In the genomic region with DNA sequence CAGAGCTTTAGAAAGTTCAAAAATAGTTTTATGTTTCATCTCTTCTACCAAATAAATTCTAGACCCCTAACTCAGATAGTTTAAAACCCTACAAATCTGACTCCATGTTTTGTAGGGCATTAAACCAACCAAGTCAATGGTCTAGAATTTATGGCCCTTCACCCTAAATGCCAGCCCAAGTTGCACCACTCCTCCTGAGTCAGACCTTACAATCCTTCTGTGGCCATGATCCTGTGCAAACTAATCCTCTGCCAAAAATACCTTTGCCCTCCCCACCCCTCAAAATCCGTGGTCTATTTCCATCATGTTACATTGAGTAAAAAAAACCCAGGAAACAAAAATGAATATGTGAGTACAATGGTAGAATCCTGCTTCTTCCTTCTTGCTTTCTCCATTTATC, we compare ENCODE assay signal across 20 cellular contexts.
DNase-seq lines count a peak whose midpoint lies in the region; ATAC-seq and TF ChIP-seq lines count a peak whose summit lies in the region.
"Had no signal": no experiment of that assay in that cellular context is flagged by ENCODE, and none has a peak within 500 bp of the region (broad histone marks: within the 10 kb centered on the region; RNA-seq: fewer than 3 reads in every experiment).

No MANE protein-coding gene starts in this region.

- H3K9me3 Mint-ChIP-seq in H9: no peaks in the 10 kb centered on the region
- H3K9me3 Mint-ChIP-seq: brain, endodermal cell had no signal

- H3K27ac Mint-ChIP-seq in H9: no peak overlapping the region
- H3K27ac Mint-ChIP-seq: activated CD8-positive, alpha-beta memory T cell treated with anti-CD3 and anti-CD28 coated beads, Interleukin-2, amount 10 ng/mL, durations not matched to agents 7 days and 5 days; activated naive CD8-positive, alpha-beta T cell treated with anti-CD3 and anti-CD28 coated beads for 36 hours; brain; endodermal cell had no signal

- H3K27me3 ChIP-seq in SK-N-SH (ENCODE audit: insufficient read depth) (no peaks in the 10 kb centered on the region), H9 (ENCODE audit: insufficient read depth, low read length) (no peaks in the 10 kb centered on the region)
- H3K27me3 ChIP-seq: BLaER1 treated with 17β-estradiol and CSF1 and Interleukin-3, amounts not matched to agents 10 nM and 100 nM; colonic mucosa had no signal

- CTCF ChIA-PET in SK-N-SH (lab: Yijun Ruan, JAX): no interaction called here

- H3F3A ChIP-seq in SK-N-SH (replicated peaks; ENCODE audit: insufficient read depth): peaks cover 5% of the 10 kb centered on the region

- H3K18ac ChIP-seq in H9 (ENCODE audit: insufficient read length, low read depth, low read length): no peak overlapping the region

- H3K14ac ChIP-seq in H9 (ENCODE audit: insufficient read depth, low read length): no peak overlapping the region

- POLR2A ChIA-PET in SK-N-SH (lab: Yijun Ruan, JAX): no interaction called here

- intact Hi-C loops in cardiac septum (cut with DNase I): no loop called here

- no peak overlapping the region for H4K91ac ChIP-seq in H9 (ENCODE audit: insufficient read length, low read depth, low read length)

- H3K4me1 ChIP-seq in SK-N-SH (ENCODE audit: control insufficient read depth in 1 of 2, insufficient read depth in 2 of 2, low read depth in 1 of 2, low read length in 1 of 2): 0 out of 4 replicates have a peak, but pooled peaks cover 0 to 4% of the 10 kb centered on the region in 2 experiments
- no peaks in the 10 kb centered on the region for H3K4me1 ChIP-seq in H9 (ENCODE audit: insufficient read depth, low read length)
- H3K4me1 ChIP-seq: colonic mucosa had no signal

- no peak overlapping the region for H2BK120ac ChIP-seq in H9 (ENCODE audit: low read depth, low read length, poor library complexity, severe bottlenecking)

- no peak for TF ChIP-seq RAD21 in SK-N-SH (IDR thresholded peaks at IDR 0.05; ENCODE audit: low read length)

- H3K4me2 ChIP-seq in SK-N-SH (no peak overlapping the region), H9 (ENCODE audit: insufficient read depth, insufficient read length, low read length) (no peak overlapping the region)

- H3K9ac ChIP-seq in SK-N-SH (no peak overlapping the region), H9 (ENCODE audit: extremely low read depth, insufficient read length, low read length) (no peak overlapping the region)
- H3K9ac ChIP-seq: BLaER1 treated with 17β-estradiol and CSF1 and Interleukin-3, amounts not matched to agents 10 nM and 100 nM had no signal

- no peaks in the 10 kb centered on the region for H3K36me3 ChIP-seq in SK-N-SH (replicated peaks in 1 of 2; ENCODE audit: control insufficient read depth in 1 of 2, insufficient read depth in 2 of 2, low read length in 1 of 2)
- H3K36me3 ChIP-seq: BLaER1 treated with 17β-estradiol and CSF1 and Interleukin-3, amounts not matched to agents 10 nM and 100 nM; colonic mucosa had no signal

- no peak for TF ChIP-seq EP300 in SK-N-SH (IDR thresholded peaks at IDR 0.05; ENCODE audit: borderline replicate concordance in 1 of 2, low read depth in 1 of 2, low read length in 1 of 2)

- H3K27me3 Mint-ChIP-seq in H9 (ENCODE audit: low read depth): no peaks in the 10 kb centered on the region; the same call in 1 of the 2 replicates

- peak overlapping the region in 1 of 2 experiments; percentile 31; a peak in 2 of 4 replicates for H3K27ac ChIP-seq in SK-N-SH (ENCODE audit: low read depth in 2 of 2, low read length in 1 of 2)
- H3K27ac ChIP-seq in H9 (ENCODE audit: insufficient read length, low read depth, low read length): no peak overlapping the region
- H3K27ac ChIP-seq: colonic mucosa had no signal

- no peaks in the 10 kb centered on the region for H3K4me1 Mint-ChIP-seq in H9
- H3K4me1 Mint-ChIP-seq: brain, endodermal cell had no signal

- H4K5ac ChIP-seq in H9 (ENCODE audit: insufficient read length, low read depth, low read length): no peak overlapping the region

- no peak overlapping the region for H3K4me3 Mint-ChIP-seq in H9
- H3K4me3 Mint-ChIP-seq: activated CD8-positive, alpha-beta memory T cell treated with anti-CD3 and anti-CD28 coated beads, Interleukin-2, amount 10 ng/mL, durations not matched to agents 7 days and 5 days; activated naive CD8-positive, alpha-beta T cell treated with anti-CD3 and anti-CD28 coated beads for 36 hours; brain; endodermal cell had no signal

- no peak overlapping the region for H2BK5ac ChIP-seq in H9 (ENCODE audit: insufficient read length, low read length)

- H2AK5ac ChIP-seq in H9 (ENCODE audit: insufficient read length, low read length): no peak overlapping the region

- H2BK20ac ChIP-seq in H9 (ENCODE audit: low read depth, low read length, poor library complexity, severe bottlenecking): no peak overlapping the region

- 40% methylated on average over 1 of the region's 1 CpG for WGBS in SK-N-SH (ENCODE audit: low lambda C conversion rate)
- no CpG with 5 or more reads among the region's 1 CpG for WGBS in H9 (ENCODE audit: extremely low coverage, insufficient read length, low lambda C conversion rate)

- no peak overlapping the region for H3K4ac ChIP-seq in H9 (ENCODE audit: low read depth, low read length)

- H3K23me2 ChIP-seq in H9 (ENCODE audit: insufficient read length, low read depth, low read length, poor library complexity, severe bottlenecking): no peaks in the 10 kb centered on the region

- H4K20me1 ChIP-seq in SK-N-SH (ENCODE audit: insufficient read depth) (no peaks in the 10 kb centered on the region), H9 (ENCODE audit: control insufficient read depth, insufficient read depth, insufficient read length) (no peaks in the 10 kb centered on the region)
- H4K20me1 ChIP-seq: BLaER1 treated with 17β-estradiol and CSF1 and Interleukin-3, amounts not matched to agents 10 nM and 100 nM had no signal

- DNase-seq in SK-N-SH (no peak), NCI-H226 (peak; percentile 67), fibroblast of gingiva (ENCODE audit: low read depth) (peak; percentile 14), H9 (no peak), GM19240 (ENCODE audit: insufficient read length, low spot score) (no peak), GM19238 (ENCODE audit: insufficient read length, low spot score) (no peak), cardiac septum (ENCODE audit: low spot score) (no peak)
- DNase-seq: 8988T; activated CD4-positive, alpha-beta T cell treated with anti-CD3 and anti-CD28 coated beads for 4 hours; activated CD8-positive, alpha-beta memory T cell treated with anti-CD3 and anti-CD28 coated beads, Interleukin-2, amount 10 ng/mL, durations not matched to agents 7 days and 5 days; activated naive CD8-positive, alpha-beta T cell treated with anti-CD3 and anti-CD28 coated beads for 36 hours; colonic mucosa; endodermal cell; mucosa of descending colon; NCI-H510A treated with DMSO at 0.1 percent for 48 hours; SHP77; stimulated activated CD8-positive, alpha-beta memory T cell treated with anti-CD3 and anti-CD28 coated beads, Interleukin-4, amount 100 ng/mL, for 48 hours had no signal

- H3K79me1 ChIP-seq in H9 (ENCODE audit: insufficient read depth, low read depth, low read length, poor library complexity, severe bottlenecking): no peaks in the 10 kb centered on the region

- H2BK15ac ChIP-seq in H9 (ENCODE audit: low read depth, low read length): no peak overlapping the region

- H3K23ac ChIP-seq in H9 (ENCODE audit: insufficient read length, low read depth, low read length): no peak overlapping the region

- H3K9me3 ChIP-seq in SK-N-SH (no peaks in the 10 kb centered on the region), H9 (ENCODE audit: control insufficient read depth, low read depth, low read length) (no peaks in the 10 kb centered on the region)
- H3K9me3 ChIP-seq: BLaER1 treated with 17β-estradiol and CSF1 and Interleukin-3, amounts not matched to agents 10 nM and 100 nM; colonic mucosa; mucosa of descending colon had no signal

- H3K79me2 ChIP-seq in SK-N-SH (ENCODE audit: insufficient read depth): no peaks in the 10 kb centered on the region
- H3K79me2 ChIP-seq in H9 (ENCODE audit: insufficient read depth, low read length): no peaks in the 10 kb centered on the region

- H2BK12ac ChIP-seq in H9 (ENCODE audit: insufficient read length, low read depth, low read length): no peak overlapping the region

- H3K9me2 ChIP-seq in SK-N-SH: no peaks in the 10 kb centered on the region

- no peak overlapping the region for H3K56ac ChIP-seq in H9 (ENCODE audit: insufficient read length, low read depth, low read length)

- H2AFZ ChIP-seq in SK-N-SH (ENCODE audit: low read depth) (no peak overlapping the region), H9 (ENCODE audit: low read length) (no peak overlapping the region)

- no peak overlapping the region for H3K4me3 ChIP-seq in SK-N-SH (ENCODE audit: low read depth in 2 of 2, low read length in 1 of 2)
- H3K4me3 ChIP-seq: BLaER1 treated with 17β-estradiol and CSF1 and Interleukin-3, amounts not matched to agents 10 nM and 100 nM; colonic mucosa; mucosa of descending colon had no signal

- TF ChIP-seq CTCF in SK-N-SH (IDR thresholded peaks at IDR 0.05): no peak
- TF ChIP-seq CTCF in H9 (conservative IDR thresholded peaks at IDR 0.05): no peak

- no peak overlapping the region for H3T11ph ChIP-seq in H9 (ENCODE audit: low read length)

- H4K8ac ChIP-seq in H9 (replicated peaks; ENCODE audit: insufficient read length, low read depth, low read length): no peak overlapping the region

- no peaks in the 10 kb centered on the region for H3K36me3 Mint-ChIP-seq in H9 (ENCODE audit: insufficient read depth in 1 of 3, low read depth in 3 of 3)
- H3K36me3 Mint-ChIP-seq: activated naive CD8-positive, alpha-beta T cell treated with anti-CD3 and anti-CD28 coated beads for 36 hours; brain had no signal

- ATAC-seq in SK-N-SH treated with all-trans-retinoic acid at 6 μM for 48 hours: no peak
- ATAC-seq: activated CD8-positive, alpha-beta memory T cell treated with anti-CD3 and anti-CD28 coated beads, Interleukin-2, amount 10 ng/mL, durations not matched to agents 7 days and 5 days; mucosa of descending colon had no signal

TF ChIP-seq in SK-N-SH treated with all-trans-retinoic acid at 6 μM for 48 hours, 23 proteins besides CTCF, POLR2A, EP300 and RAD21:
- TF ChIP-seq ZFP3 (CRISPR knock-in tag; IDR thresholded peaks at IDR 0.05) (no peak), TOX (CRISPR knock-in tag; IDR thresholded peaks at IDR 0.05; ENCODE audit: borderline replicate concordance) (0 out of 2 replicates have a peak, but pooled peaks have one; percentile 3), ZC3H10 (CRISPR knock-in tag; IDR thresholded peaks at IDR 0.05) (no peak), GLIS3 (CRISPR knock-in tag; IDR thresholded peaks at IDR 0.05) (no peak), ZNF8 (CRISPR knock-in tag; IDR thresholded peaks at IDR 0.05) (no peak)

TF ChIP-seq in SK-N-SH, 30 proteins besides CTCF, POLR2A, EP300 and RAD21 (continues in another document):
- TF ChIP-seq, protein P1, sequence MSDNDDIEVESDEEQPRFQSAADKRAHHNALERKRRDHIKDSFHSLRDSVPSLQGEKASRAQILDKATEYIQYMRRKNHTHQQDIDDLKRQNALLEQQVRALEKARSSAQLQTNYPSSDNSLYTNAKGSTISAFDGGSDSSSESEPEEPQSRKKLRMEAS (IDR thresholded peaks at IDR 0.05; ENCODE audit: low read depth): no peak
- no peak for TF ChIP-seq TAF1 (IDR thresholded peaks at IDR 0.05; ENCODE audit: borderline replicate concordance, low read depth, low read length)
- no peak for TF ChIP-seq SMC3 (IDR thresholded peaks at IDR 0.05; ENCODE audit: low read depth, low read length)
- no peak for TF ChIP-seq TCF12 (IDR thresholded peaks at IDR 0.05)

Comparison
In these comparisons a context has a peak if more than half of its experiments do, and no peak if none do; other contexts are left out.
1. DNase-seq: peak in NCI-H226 (single experiment) and fibroblast of gingiva (single experiment); none in SK-N-SH (single experiment), H9 (single experiment), GM19240 (single experiment), GM19238 (single experiment) and cardiac septum (single experiment).